Comparison of ENCODE assay signal across 8 cellular contexts in the genomic region with DNA sequence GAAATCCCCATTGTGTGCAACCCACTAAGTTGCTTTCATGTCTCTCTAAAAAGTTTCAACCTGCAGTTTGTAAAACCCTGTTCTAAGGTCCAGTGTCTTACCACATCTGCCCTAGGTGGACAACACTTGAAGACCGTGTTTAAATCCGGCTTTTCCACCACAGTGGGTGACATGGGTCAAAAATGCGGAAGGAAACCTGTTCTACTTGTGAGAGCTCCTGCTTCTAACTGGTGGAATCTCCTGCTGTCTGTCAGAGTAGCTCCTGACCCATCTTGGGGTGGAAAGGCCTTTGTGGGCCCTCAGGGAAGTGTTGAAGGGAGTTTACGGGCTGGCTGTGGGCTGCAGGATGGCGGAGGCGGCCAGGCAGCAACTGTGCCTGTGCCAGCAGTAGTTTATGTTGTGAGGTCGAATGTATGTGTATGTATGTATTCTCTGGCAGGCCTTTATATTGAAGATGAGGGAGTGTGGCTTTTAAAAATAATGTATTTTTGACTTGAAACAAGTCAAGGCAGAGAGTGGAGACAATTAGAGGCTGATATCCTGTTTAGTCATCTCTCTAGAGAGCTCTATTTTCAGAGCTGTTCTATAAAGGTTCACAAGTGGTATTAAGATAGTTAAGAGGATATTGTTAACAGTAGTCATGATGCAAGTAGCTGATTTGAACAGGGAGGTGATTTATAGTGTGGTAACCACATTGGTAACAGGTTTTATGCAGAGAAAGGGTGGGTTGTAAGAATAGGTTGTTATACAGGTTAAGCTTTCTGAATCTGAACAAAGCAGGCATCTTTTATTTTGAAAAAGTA.
DNase-seq lines count a peak whose midpoint lies in the region; ATAC-seq, FAIRE-seq and TF ChIP-seq lines count a peak whose summit lies in the region.

No MANE protein-coding gene starts in this region.

- ATAC-seq in GM21529 (IDR thresholded peaks at IDR 0.05; ENCODE audit: unreplicated experiment): peak; percentile 70

- H3K9ac ChIP-seq in Karpas-422 (ENCODE audit: low read length): peak overlapping the region; percentile 36
- H3K9ac ChIP-seq in kidney (ENCODE audit: low read length in 2 of 2): no peak overlapping the region

- FAIRE-seq in kidney (lab: Jason Lieb, UNC): no peak

- DNase-seq in GM12864 (ENCODE audit: low read depth): peak; percentile 57
- DNase-seq in Karpas-422: peak; percentile 88
- peak; percentile 59 for DNase-seq in activated T-cell treated with anti-CD3 and anti-CD28 coated beads, Interleukin-2, amount 50 U/mL, for 1 hour
- peak; percentile 27 for DNase-seq in kidney tubule cell (ENCODE audit: low spot score)
- no peak for DNase-seq in kidney
- no peak for DNase-seq in epidermal melanocyte (ENCODE audit: insufficient read length, low spot score)
- DNase-seq in anterior cingulate cortex (lab: John Stamatoyannopoulos, UW): no peak

- intact Hi-C loops in kidney (cut with DNase I): no loop called here

- peak overlapping the region; percentile 24; the same call in 1 of the 2 replicates for H3K4me3 ChIP-seq in GM12864 (ENCODE audit: low read depth, low read length)
- H3K4me3 ChIP-seq in Karpas-422 (ENCODE audit: low read length): peak overlapping the region; percentile 39
- H3K4me3 ChIP-seq in kidney (ENCODE audit: low read length in 2 of 2): no peak overlapping the region

- H3K79me2 ChIP-seq in Karpas-422 (ENCODE audit: low read length): no peaks in the 10 kb centered on the region

- H3K27me3 ChIP-seq in Karpas-422 (ENCODE audit: low read length): no peaks in the 10 kb centered on the region; the same call in 1 of the 2 replicates

- peak overlapping the region; percentile 50 for H3K27ac ChIP-seq in Karpas-422 (ENCODE audit: low read length)
- no peak overlapping the region for H3K27ac ChIP-seq in kidney (ENCODE audit: low read depth in 2 of 2, low read length in 2 of 2)

- H3K36me3 ChIP-seq in Karpas-422 (ENCODE audit: insufficient read depth, low read length) (no peaks in the 10 kb centered on the region), kidney (ENCODE audit: control insufficient read depth in 1 of 2, insufficient read depth in 2 of 2, low read length in 2 of 2) (no peaks in the 10 kb centered on the region)

- peak overlapping the region; percentile 64 for H3K4me2 ChIP-seq in Karpas-422 (ENCODE audit: low read depth, low read length, poor library complexity, severe bottlenecking)

- H3K4me1 ChIP-seq in Karpas-422 (ENCODE audit: low read length): peaks cover 40% of the 10 kb centered on the region
- no peaks in the 10 kb centered on the region for H3K4me1 ChIP-seq in kidney (ENCODE audit: control insufficient read depth in 1 of 2, insufficient read depth in 1 of 2, low read depth in 1 of 2, low read length in 2 of 2)

- H3K9me3 ChIP-seq in Karpas-422 (ENCODE audit: low read length) (no peaks in the 10 kb centered on the region), kidney (ENCODE audit: control insufficient read depth in 1 of 2, low read length in 2 of 2) (no peaks in the 10 kb centered on the region)

- TF ChIP-seq CTCF in GM12864 (IDR thresholded peaks at IDR 0.05; ENCODE audit: low read depth, low read length, missing control alignments) (no peak), kidney (IDR thresholded peaks at IDR 0.05; ENCODE audit: borderline replicate concordance, extremely low read depth, insufficient read depth) (no peak)

- no peaks in the 10 kb centered on the region for H3K9me2 ChIP-seq in Karpas-422 (replicated peaks; ENCODE audit: insufficient read depth, low read length)

- H4K20me1 ChIP-seq in Karpas-422 (ENCODE audit: insufficient read depth, low read depth, low read length): no peaks in the 10 kb centered on the region; the same call in 1 of the 2 replicates

- H2AFZ ChIP-seq in Karpas-422 (ENCODE audit: low read length): 0 out of 2 replicates have a peak overlapping the region, but pooled peaks have one; percentile 22

Comparison
In these comparisons a context has a peak if more than half of its experiments do, and no peak if none do; other contexts are left out.
1. DNase-seq: peak in GM12864 (single experiment), Karpas-422 (single experiment), activated T-cell treated with anti-CD3 and anti-CD28 coated beads, Interleukin-2, amount 50 U/mL, for 1 hour (single experiment) and kidney tubule cell (single experiment); none in kidney (single experiment), epidermal melanocyte (single experiment) and anterior cingulate cortex (0 of 58).
2. H3K4me3 ChIP-seq: peak in GM12864 (single experiment) and Karpas-422 (single experiment); none in kidney (0 of 2).